ENCODE assay signal across 8 cellular contexts in the genomic region with DNA sequence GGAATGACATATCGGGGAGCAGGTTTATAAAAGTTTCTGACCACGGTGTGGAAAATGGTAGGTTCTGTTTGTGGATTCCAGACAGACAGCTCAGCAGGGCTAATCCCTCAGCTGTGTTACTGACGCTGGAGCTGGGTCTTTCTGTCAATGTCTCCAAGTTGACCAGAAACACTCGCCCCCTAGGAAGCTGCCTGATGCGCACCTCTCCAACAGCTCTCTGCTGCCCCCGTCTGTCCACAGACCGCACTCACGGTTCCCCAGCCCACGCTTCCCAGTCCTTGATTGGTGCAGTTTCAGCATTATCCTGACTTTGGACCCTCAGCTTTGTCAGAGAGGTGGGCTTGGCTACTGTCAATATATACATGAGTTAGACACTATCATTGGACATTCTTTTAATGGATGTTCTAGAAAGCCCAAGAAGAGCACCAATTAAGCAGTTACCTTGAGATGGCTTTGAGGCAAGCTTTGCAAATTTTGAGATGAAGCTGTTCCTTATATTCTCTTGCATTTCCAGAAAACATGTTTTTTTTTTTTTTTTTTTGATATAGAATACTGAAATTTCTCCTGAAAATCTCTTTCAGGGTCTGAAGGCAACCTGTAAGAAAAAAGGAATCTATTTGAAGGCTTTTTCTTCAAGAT.
DNase-seq lines count a peak whose midpoint lies in the region; ATAC-seq and TF ChIP-seq lines count a peak whose summit lies in the region.

No MANE protein-coding gene starts in this region.

- H3K9ac ChIP-seq in adipocyte (ENCODE audit: low read length) = no peak overlapping the region

- H3K36me3 ChIP-seq in adipocyte (ENCODE audit: control insufficient read depth, insufficient read depth, low read length, severe bottlenecking) (no peaks in the 10 kb centered on the region), right atrium auricular region (no peaks in the 10 kb centered on the region), gastrocnemius medialis (no peaks in the 10 kb centered on the region)

- CTCF ChIA-PET in T-cell (lab: Charles Lee) = interaction anchor here (0.5 to 3.6 kb wide), 30 partner anchors 9 to 1632 kb away, joined by 3 to 31 read pairs (median 4); no protein-coding TSS in a partner anchor

- in situ Hi-C loops in gastrocnemius medialis (cut with MboI; ENCODE audit: low sequenced_read_pairs in 4 of 4) = loop anchor here (10.0 to 25.0 kb wide), 3 partner anchors 179 to 579 kb away; no protein-coding TSS in a partner anchor

- intact Hi-C loops in gastrocnemius medialis (cut with DNase I; ENCODE audit: low total_unique reads) = loop anchor here (1.0 to 2.0 kb wide), 3 partner anchors 195 to 583 kb away; no protein-coding TSS in a partner anchor

- peak; percentile 99 for TF ChIP-seq CTCF in GM10266 (IDR thresholded peaks at IDR 0.05; ENCODE audit: control insufficient read depth, insufficient read depth, low read depth, missing control alignments)
- peak; percentile 93 for TF ChIP-seq CTCF in LNCAP (IDR thresholded peaks at IDR 0.05)
- TF ChIP-seq CTCF in right atrium auricular region (IDR thresholded peaks at IDR 0.05) = peak; percentile 78 to 95
- TF ChIP-seq CTCF in gastrocnemius medialis (IDR thresholded peaks at IDR 0.05 in 4 of 5, conservative IDR thresholded peaks at IDR 0.05 in 1 of 5) = peak; percentile 79 to 95 (median 84)

- no peak overlapping the region for H3K27ac Mint-ChIP-seq in T-cell

- TF ChIP-seq POLR2A in gastrocnemius medialis (IDR thresholded peaks at IDR 0.05) = no peak

- POLR2A ChIA-PET in T-cell (lab: Charles Lee) = interaction anchor here in 1 of 2 donors (0.6 to 0.7 kb wide), 3 partner anchors 14 to 799 kb away, joined by 3 to 8 read pairs (median 5); no protein-coding TSS in a partner anchor

- H3K9me3 ChIP-seq in adipocyte (ENCODE audit: control insufficient read depth, low read length) = no peaks in the 10 kb centered on the region
- no peaks in the 10 kb centered on the region for H3K9me3 ChIP-seq in right atrium auricular region
- no peaks in the 10 kb centered on the region for H3K9me3 ChIP-seq in gastrocnemius medialis

- H3K27me3 ChIP-seq in adipocyte (replicated peaks; ENCODE audit: control insufficient read depth, insufficient read depth, low read length) = no peaks in the 10 kb centered on the region
- no peaks in the 10 kb centered on the region for H3K27me3 ChIP-seq in right atrium auricular region
- H3K27me3 ChIP-seq in gastrocnemius medialis = peaks cover 0 to 10% (median 0%) of the 10 kb centered on the region in 3 donors

- no peak overlapping the region for H3K4me3 ChIP-seq in adipocyte (ENCODE audit: low read length)
- H3K4me3 ChIP-seq in right atrium auricular region = no peak overlapping the region
- no peak overlapping the region for H3K4me3 ChIP-seq in gastrocnemius medialis

- H3K4me1 ChIP-seq in adipocyte (ENCODE audit: control insufficient read depth, insufficient read depth, low read length) = peaks cover 6% of the 10 kb centered on the region
- peaks cover 0 to 3% of the 10 kb centered on the region in 2 donors for H3K4me1 ChIP-seq in right atrium auricular region
- H3K4me1 ChIP-seq in gastrocnemius medialis = peaks cover 0 to 6% of the 10 kb centered on the region in 2 donors

- no peak overlapping the region for H3K4me3 Mint-ChIP-seq in T-cell

- ATAC-seq in T-cell (replicated peaks in 1 of 4) (peak; percentile 66 to 80 (median 72)), gastrocnemius medialis (peak; percentile 62 to 78), HG03469 (IDR thresholded peaks at IDR 0.05; ENCODE audit: unreplicated experiment) (no peak)

- H3K27me3 Mint-ChIP-seq in T-cell = peaks cover 5% of the 10 kb centered on the region in 2 donors

- DNase-seq in GM10266 (ENCODE audit: extremely low spot score) = peak; percentile 67
- DNase-seq in H4 (ENCODE audit: low spot score) = peak; percentile 29
- DNase-seq in T-cell = peak; percentile 11 to 74 (median 60)
- peak; percentile 89 for DNase-seq in adipocyte (ENCODE audit: low read depth)
- DNase-seq in right atrium auricular region (ENCODE audit: low spot score) = peak; percentile 74
- peak; percentile 38 to 44 for DNase-seq in gastrocnemius medialis

- no peaks in the 10 kb centered on the region for H3K9me3 Mint-ChIP-seq in T-cell

- no peaks in the 10 kb centered on the region for H3K36me3 Mint-ChIP-seq in T-cell

- H3K4me1 Mint-ChIP-seq in T-cell = no peaks in the 10 kb centered on the region

- H3K27ac ChIP-seq in right atrium auricular region = no peak overlapping the region
- no peak overlapping the region for H3K27ac ChIP-seq in gastrocnemius medialis

Comparison
In these comparisons a context has a peak if more than half of its experiments do, and no peak if none do; other contexts are left out.
1. DNase-seq: peak in every context shown above with its lines; median percentile 89 in adipocyte; 74 in right atrium auricular region; 67 in GM10266; 60 in T-cell; 41 in gastrocnemius medialis; 29 in H4.